20 cellular contexts compared by ENCODE assay signal in genomic region chr20:21162631-21163030, GRCh38. TPM values are rescaled to one million over a fixed set of nuclear protein-coding genes. Genes with fewer than 3 reads are reported as not detected.
DNase-seq lines count a peak whose midpoint lies in the region; ATAC-seq and TF ChIP-seq lines count a peak whose summit lies in the region.
"Had no signal": no experiment of that assay in that cellular context is flagged by ENCODE, and none has a peak within 500 bp of the region (broad histone marks: within the 10 kb centered on the region; RNA-seq: fewer than 3 reads in every experiment).

No MANE protein-coding gene starts in this region.

- H3K79me2 ChIP-seq in mammary epithelial cell (ENCODE audit: insufficient read depth, low read length) = peaks cover 18% of the 10 kb centered on the region

- H3K36me3 ChIP-seq in KOPT-K1 (ENCODE audit: insufficient read depth, low read length) = peaks cover 5% of the 10 kb centered on the region; the same call in 1 of the 2 replicates
- no peaks in the 10 kb centered on the region for H3K36me3 ChIP-seq in mammary epithelial cell (ENCODE audit: insufficient read depth, low read length)
- H3K36me3 ChIP-seq in iPS-20b (ENCODE audit: insufficient read depth, low read depth, low read length) = peaks cover 10% of the 10 kb centered on the region
- peaks cover 0 to 11% of the 10 kb centered on the region in 2 donors for H3K36me3 ChIP-seq in body of pancreas (replicated peaks in 1 of 2; ENCODE audit: insufficient read depth in 1 of 2, low read depth in 2 of 2)

- WGBS in mammary epithelial cell (ENCODE audit: low coverage, missing lambda C conversion rate) = 3% methylated on average over 3 of the region's 3 CpGs
- 73 to 78% methylated on average over 3 of the region's 3 CpGs for WGBS in body of pancreas, 2 donors

- no peak for TF ChIP-seq POLR2A in body of pancreas (IDR thresholded peaks at IDR 0.05)

- in situ Hi-C loops in mammary epithelial cell (cut with MboI; ENCODE audit: low sequenced_read_pairs in 2 of 2) = no loop called here

- H3K4me1 ChIP-seq in mammary epithelial cell (ENCODE audit: insufficient read depth, low read length) (peaks cover 12% of the 10 kb centered on the region), iPS-20b (ENCODE audit: insufficient read depth, low read length) (peaks cover 7% of the 10 kb centered on the region; the same call in 1 of the 2 replicates), body of pancreas (no peaks in the 10 kb centered on the region)
- H3K4me1 ChIP-seq: Caco-2 had no signal

- H3K4me2 ChIP-seq in mammary epithelial cell (ENCODE audit: insufficient read depth, low read depth, low read length) = peak overlapping the region; percentile 72

- BruUV-seq in mammary epithelial cell (replicated peaks; lab: Mats Ljungman, UMichigan) = no TSS peak

- H3K9me3 ChIP-seq in KOPT-K1 (ENCODE audit: insufficient read depth, low read length, poor library complexity, severe bottlenecking) (peaks cover 8% of the 10 kb centered on the region), mammary epithelial cell (replicated peaks; ENCODE audit: insufficient read depth, low read length) (no peaks in the 10 kb centered on the region), iPS-20b (ENCODE audit: insufficient read depth, low read depth, low read length) (no peaks in the 10 kb centered on the region), body of pancreas (no peaks in the 10 kb centered on the region)
- H3K9me3 ChIP-seq: Caco-2 had no signal

- peak; percentile 81 for DNase-seq in mammary epithelial cell
- no peak for DNase-seq in stimulated activated CD4-positive, alpha-beta T cell treated with anti-CD3 and anti-CD28 coated beads, Interleukin-2, amount 100 ng/mL, for 24 hours
- DNase-seq in body of pancreas = no peak
- DNase-seq in NCI-H82 (lab: John Stamatoyannopoulos, UW) = no peak
- no peak for DNase-seq in CD1c-positive myeloid dendritic cell (ENCODE audit: extremely low spot score)
- DNase-seq: C1 segment of cervical spinal cord; Caco-2; CD8-positive, alpha-beta T cell; GOT3; KBM-7; MM.1S; NCI-H2029; NCI-H446; NCI-H526; RPMI8226; SHP77 treated with DMSO at 0.1 percent for 48 hours had no signal

- no peak for ATAC-seq in body of pancreas
- ATAC-seq: CD8-positive, alpha-beta T cell; HCT116 had no signal

- TF ChIP-seq CTCF in mammary epithelial cell (conservative IDR thresholded peaks at IDR 0.05 in 1 of 2, IDR thresholded peaks at IDR 0.05 in 1 of 2; ENCODE audit: extremely low read depth in 1 of 2, insufficient read depth in 1 of 2, low read depth in 1 of 2, low read length in 2 of 2) (no peak), body of pancreas (IDR thresholded peaks at IDR 0.05) (no peak)

- H3K27me3 ChIP-seq in mammary epithelial cell (ENCODE audit: insufficient read depth, low read length) = no peaks in the 10 kb centered on the region
- H3K27me3 ChIP-seq in iPS-20b (ENCODE audit: insufficient read depth, low read length) = no peaks in the 10 kb centered on the region
- H3K27me3 ChIP-seq in body of pancreas = no peaks in the 10 kb centered on the region

- peak overlapping the region; percentile 90 for H2AFZ ChIP-seq in mammary epithelial cell (ENCODE audit: low read depth, low read length)

- H3K27ac ChIP-seq in KOPT-K1 (ENCODE audit: low read depth, low read length, poor library complexity, severe bottlenecking) (peak overlapping the region; percentile 3), mammary epithelial cell (ENCODE audit: insufficient read depth, low read depth, low read length) (peak overlapping the region; percentile 66), iPS-20b (ENCODE audit: low read length) (peak overlapping the region; percentile 13), body of pancreas (no peak overlapping the region)

- CTCF ChIA-PET in mammary epithelial cell (lab: Charles Lee; ENCODE audit: low non-redundant PET) = no interaction called here

- peak overlapping the region; percentile 31 for H3K9ac ChIP-seq in mammary epithelial cell (ENCODE audit: insufficient read depth, low read length)
- no peak overlapping the region for H3K9ac ChIP-seq in iPS-20b (ENCODE audit: low read depth, low read length)

- H3K4me3 ChIP-seq in mammary epithelial cell (replicated peaks in 1 of 3; ENCODE audit: insufficient read depth in 1 of 3, low read depth in 2 of 3, low read length in 3 of 3) = peak overlapping the region; percentile 24 to 46 (median 40)
- H3K4me3 ChIP-seq in iPS-20b (ENCODE audit: low read length) = no peak overlapping the region
- H3K4me3 ChIP-seq in body of pancreas = no peak overlapping the region

- H4K20me1 ChIP-seq in mammary epithelial cell (ENCODE audit: insufficient read depth, low read length) = no peaks in the 10 kb centered on the region

- dilution Hi-C loops in mammary epithelial cell (cut with HindIII; ENCODE audit: low sequenced_read_pairs) = no loop called here

- intact Hi-C loops in mammary epithelial cell (cut with micrococcal nuclease) = no loop called here
- intact Hi-C loops in body of pancreas (cut with DNase I) = no loop called here

RNA-seq across cellular contexts. Expression of gene KIZ, which starts 36.7 kb away (rescaled TPM):
- total RNA-seq in mammary epithelial cell (10 to 100 TPM; 18.3 to 56.1 TPM), body of pancreas (10 to 100 TPM; 17.1 to 28.7 TPM)
- polyA plus RNA-seq in mammary epithelial cell = 19.4 TPM
- 7.8 TPM for polyA minus RNA-seq in mammary epithelial cell

RNA-seq across cellular contexts. Expression of gene LINC00237, which starts 56.5 kb away (rescaled TPM):
- total RNA-seq in mammary epithelial cell = not detected
- not detected for polyA plus RNA-seq in mammary epithelial cell
- not detected for polyA minus RNA-seq in mammary epithelial cell
- not detected for total RNA-seq in body of pancreas
- total RNA-seq: A673; CD8-positive, alpha-beta T cell had no signal

Comparison
In these comparisons a context has a peak if more than half of its experiments do, and no peak if none do; other contexts are left out.
1. H3K27ac ChIP-seq: peak in KOPT-K1 (single experiment), mammary epithelial cell (single experiment) and iPS-20b (single experiment); none in body of pancreas (0 of 4).
2. H3K4me3 ChIP-seq: peak in mammary epithelial cell (3 of 3); none in iPS-20b (single experiment) and body of pancreas (0 of 2).